Comparison of ENCODE assay signal across 14 cellular contexts in the genomic region with DNA sequence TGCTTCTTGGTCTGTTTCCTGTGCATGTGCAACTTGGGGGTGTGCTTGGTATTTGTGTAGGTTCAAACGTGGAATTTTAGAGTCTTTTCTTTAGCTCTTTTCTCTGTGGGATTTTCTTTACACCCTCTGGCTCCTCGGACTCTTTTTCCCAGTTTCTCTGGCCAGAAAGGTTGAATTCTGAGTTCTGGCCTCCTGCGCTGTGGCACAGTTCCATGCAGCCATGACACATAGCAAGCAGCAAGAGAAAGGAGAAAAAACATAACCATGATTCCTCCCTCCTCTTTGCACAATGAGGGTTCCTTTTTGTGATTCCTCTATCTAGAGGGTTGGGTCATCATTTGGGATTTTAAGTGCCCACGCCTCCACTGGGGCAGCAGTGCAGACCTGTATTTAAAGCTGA. TPM values are rescaled to one million over a fixed set of nuclear protein-coding genes. Genes with fewer than 3 reads are reported as not detected.
DNase-seq lines count a peak whose midpoint lies in the region; ATAC-seq and TF ChIP-seq lines count a peak whose summit lies in the region.
"Had no signal": no experiment of that assay in that cellular context is flagged by ENCODE, and none has a peak within 500 bp of the region (broad histone marks: within the 10 kb centered on the region; RNA-seq: fewer than 3 reads in every experiment).

No MANE protein-coding gene starts in this region.

- in situ Hi-C loops in gastrocnemius medialis (cut with MboI; ENCODE audit: low sequenced_read_pairs in 4 of 4), result no loop called here

- H3K27ac Mint-ChIP-seq in GM23338, result peak overlapping the region; percentile 24; the same call in 1 of the 2 replicates
- H3K27ac Mint-ChIP-seq: CD4-positive, CD25-positive, alpha-beta regulatory T cell; HFFc6 had no signal

- H3K27me3 Mint-ChIP-seq in GM23338 (ENCODE audit: insufficient read depth, low read depth, poor library complexity), result peaks cover 3% of the 10 kb centered on the region
- H3K27me3 Mint-ChIP-seq: CD4-positive, CD25-positive, alpha-beta regulatory T cell had no signal

- no peak overlapping the region for H2AFZ ChIP-seq in GM23338

- TF ChIP-seq CTCF in left ventricle myocardium inferior (IDR thresholded peaks at IDR 0.05; ENCODE audit: borderline replicate concordance) (no peak), GM23338 (conservative IDR thresholded peaks at IDR 0.05; ENCODE audit: low read depth in 2 of 2) (no peak), gastrocnemius medialis (IDR thresholded peaks at IDR 0.05 in 4 of 5, conservative IDR thresholded peaks at IDR 0.05 in 1 of 5) (no peak)

- H3K79me2 ChIP-seq in GM23338 (replicated peaks; ENCODE audit: insufficient read depth), result no peaks in the 10 kb centered on the region

- ATAC-seq in GM23338 (no peak), gastrocnemius medialis (no peak)

- H3K4me3 Mint-ChIP-seq in GM23338, result no peak overlapping the region
- H3K4me3 Mint-ChIP-seq: CD4-positive, CD25-positive, alpha-beta regulatory T cell; HFFc6 had no signal

- TF ChIP-seq POLR2A in gastrocnemius medialis (IDR thresholded peaks at IDR 0.05), result no peak

- H3K9me3 ChIP-seq in left ventricle myocardium inferior (replicated peaks) (peaks cover 16% of the 10 kb centered on the region), gastrocnemius medialis (no peaks in the 10 kb centered on the region), SJCRH30 (replicated peaks) (peaks cover 1% of the 10 kb centered on the region)

- peaks cover 31% of the 10 kb centered on the region for H3K36me3 Mint-ChIP-seq in GM23338 (ENCODE audit: low read depth)

- H4K20me1 ChIP-seq in GM23338 (replicated peaks; ENCODE audit: insufficient read depth), result no peaks in the 10 kb centered on the region
- H4K20me1 ChIP-seq: BLaER1 treated with 17β-estradiol and CSF1 and Interleukin-3, amounts not matched to agents 10 nM and 100 nM had no signal

- H3K27ac ChIP-seq in left ventricle myocardium inferior (replicated peaks) (peak overlapping the region; percentile 95), GM23338 (ENCODE audit: low read depth) (no peak overlapping the region), gastrocnemius medialis (peak overlapping the region; percentile 14 to 86 (median 70)), SJCRH30 (no peak overlapping the region)
- H3K27ac ChIP-seq: BLaER1 treated with 17β-estradiol and CSF1 and Interleukin-3, amounts not matched to agents 10 nM and 100 nM; HL-60 had no signal

- DNase-seq in left ventricle myocardium inferior (no peak), cardiac septum (ENCODE audit: low spot score) (no peak), GM23338 (ENCODE audit: low spot score) (no peak), cerebellum (ENCODE audit: low spot score) (peak; percentile 57), gastrocnemius medialis (no peak), T-helper 1 cell (no peak), SJCRH30 (no peak)
- DNase-seq: ACHN; CD4-positive, CD25-positive, alpha-beta regulatory T cell; DMS53; HCEC 1CT; HFFc6 had no signal

- no peaks in the 10 kb centered on the region for H3K9me2 ChIP-seq in GM23338 (ENCODE audit: insufficient read depth)

- H3K4me3 ChIP-seq in left ventricle myocardium inferior (no peak overlapping the region), GM23338 (no peak overlapping the region), gastrocnemius medialis (no peak overlapping the region), SJCRH30 (no peak overlapping the region)
- H3K4me3 ChIP-seq: BLaER1 treated with 17β-estradiol and CSF1 and Interleukin-3, amounts not matched to agents 10 nM and 100 nM had no signal

- peaks cover 18% of the 10 kb centered on the region for H3K9me3 Mint-ChIP-seq in GM23338

- peaks cover 8% of the 10 kb centered on the region for H3K4me1 Mint-ChIP-seq in GM23338
- H3K4me1 Mint-ChIP-seq: CD4-positive, CD25-positive, alpha-beta regulatory T cell had no signal

- H3K4me1 ChIP-seq in left ventricle myocardium inferior, result peaks cover 72% of the 10 kb centered on the region
- no peaks in the 10 kb centered on the region for H3K4me1 ChIP-seq in GM23338 (ENCODE audit: insufficient read depth)
- peaks cover 30 to 34% of the 10 kb centered on the region in 2 donors for H3K4me1 ChIP-seq in gastrocnemius medialis
- H3K4me1 ChIP-seq in SJCRH30, result no peaks in the 10 kb centered on the region; the same call in 1 of the 2 replicates

- no peaks in the 10 kb centered on the region for H3K27me3 ChIP-seq in left ventricle myocardium inferior (ENCODE audit: low read depth)
- H3K27me3 ChIP-seq in GM23338 (ENCODE audit: insufficient read depth), result no peaks in the 10 kb centered on the region
- no peaks in the 10 kb centered on the region for H3K27me3 ChIP-seq in gastrocnemius medialis
- no peaks in the 10 kb centered on the region for H3K27me3 ChIP-seq in SJCRH30
- H3K27me3 ChIP-seq: BLaER1 treated with 17β-estradiol and CSF1 and Interleukin-3, amounts not matched to agents 10 nM and 100 nM had no signal

- intact Hi-C loops in left ventricle myocardium inferior (cut with micrococcal nuclease), result no loop called here
- intact Hi-C loops in cardiac septum (cut with DNase I), result no loop called here
- intact Hi-C loops in gastrocnemius medialis (cut with DNase I; ENCODE audit: low total_unique reads), result no loop called here

- H3K4me2 ChIP-seq in GM23338, result no peak overlapping the region
- H3K4me2 ChIP-seq: BLaER1 treated with 17β-estradiol and CSF1 and Interleukin-3, amounts not matched to agents 10 nM and 100 nM had no signal

- no peaks in the 10 kb centered on the region for H3F3A ChIP-seq in GM23338 (replicated peaks; ENCODE audit: low read depth)

- peaks cover 26% of the 10 kb centered on the region for H3K36me3 ChIP-seq in left ventricle myocardium inferior
- peaks cover 12% of the 10 kb centered on the region; the same call in 1 of the 2 replicates for H3K36me3 ChIP-seq in GM23338 (ENCODE audit: insufficient read depth)
- peaks cover 0 to 9% of the 10 kb centered on the region in 2 donors for H3K36me3 ChIP-seq in gastrocnemius medialis
- no peaks in the 10 kb centered on the region for H3K36me3 ChIP-seq in SJCRH30

TF ChIP-seq in GM23338, 12 proteins besides CTCF, POLR2A, EP300 and RAD21 (continues in another document):
- TF ChIP-seq NANOG (IDR thresholded peaks at IDR 0.05; ENCODE audit: borderline replicate concordance), result no peak
- no peak for TF ChIP-seq EZH2 (IDR thresholded peaks at IDR 0.05; ENCODE audit: low read depth, unreplicated experiment)
- no peak for TF ChIP-seq POLR2AphosphoS5 (IDR thresholded peaks at IDR 0.05; ENCODE audit: low read depth)

RNA-seq across cellular contexts. Expression of a gene that starts 33.8 kb away (rescaled TPM):
- total RNA-seq in left ventricle myocardium inferior (174 TPM), cardiac septum (135 TPM), cerebellum (5.8 TPM), gastrocnemius medialis (10 to 100 TPM in 1 of 4 donors, 1 to 10 TPM in 3; 6.1 to 15.2 (median 8.0) TPM)
- total RNA-seq in GM23338 (2014; rRNA removed; shearing (Covaris generic)), result 6.2 and 7.2 TPM in 2 replicates
- 2.9 and 5.2 TPM in 2 replicates for polyA plus RNA-seq in GM23338 (2016; fragmentation: Nextera tagmentation; extraction: Ambion mirVana)
- 6.7 and 7.5 TPM in 2 replicates for total RNA-seq in SJCRH30 (2014; rRNA removed; shearing (Covaris generic))

Comparison
In these comparisons a context has a peak if more than half of its experiments do, and no peak if none do; other contexts are left out.
1. H3K27ac ChIP-seq: peak in left ventricle myocardium inferior (single experiment) and gastrocnemius medialis (4 of 4); none in GM23338 (single experiment) and SJCRH30 (single experiment).